Comparison of ENCODE assay signal across 16 cellular contexts in the genomic region with DNA sequence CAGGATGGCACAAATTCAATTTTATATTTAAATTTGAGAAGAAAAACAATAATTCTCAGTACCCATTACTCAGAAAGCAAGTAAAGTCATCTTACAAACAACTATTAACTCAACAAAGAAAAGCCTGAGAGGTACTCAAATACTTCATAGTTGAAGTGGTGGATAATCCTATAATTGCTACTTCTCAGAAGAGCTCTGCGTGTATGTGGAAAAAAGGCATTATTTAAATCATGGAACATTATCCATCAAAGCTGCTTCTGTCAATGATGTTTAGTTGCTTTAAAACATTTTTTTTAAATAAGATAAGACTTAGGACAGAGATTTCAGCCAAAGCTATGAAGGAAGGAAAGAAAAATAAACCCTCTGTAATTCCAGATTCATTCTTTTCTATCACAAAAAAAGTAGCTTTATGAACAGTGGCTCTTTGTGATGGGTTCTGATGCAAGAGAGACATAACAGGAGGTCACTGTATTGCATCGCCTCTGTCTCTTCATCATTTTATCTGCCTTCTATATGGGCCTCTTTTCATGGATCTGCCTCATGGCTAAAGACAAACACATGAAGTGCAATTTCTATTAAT.
DNase-seq lines count a peak whose midpoint lies in the region; ATAC-seq lines count a peak whose summit lies in the region.
"Had no signal": no experiment of that assay in that cellular context is flagged by ENCODE, and none has a peak within 500 bp of the region (broad histone marks: within the 10 kb centered on the region; RNA-seq: fewer than 3 reads in every experiment).

No MANE protein-coding gene starts in this region.

- no peak for ATAC-seq in activated CD4-positive, CD25-positive, alpha-beta regulatory T cell treated with anti-CD3 and anti-CD28 coated beads, Interleukin-2, amount 50 U/mL, for 24 hours
- ATAC-seq: K562, T-helper 17 cell had no signal

- DNase-seq in NCI-H345 (lab: John Stamatoyannopoulos, UW) (peak; percentile 0), NCI-H345 treated with DMSO at 0.1 percent for 48 hours (lab: John Stamatoyannopoulos, UW; ENCODE audit: unreplicated experiment) (no peak), NCI-H1436 treated with DMSO at 0.1 percent for 48 hours (lab: John Stamatoyannopoulos, UW) (peak; percentile 24), NCI-H69 (lab: John Stamatoyannopoulos, UW) (peak; percentile 15), pons (ENCODE audit: low spot score) (peak; percentile 11)
- DNase-seq in activated T-cell treated with anti-CD3 and anti-CD28 coated beads, Interleukin-2, amount 50 U/mL, for 48 hours = no peak
- DNase-seq in NK-92 treated with Interleukin-12 subunit alpha and Interleukin-12 subunit beta, amount 100 ng/mL, for 24 hours (lab: John Stamatoyannopoulos, UW) = no peak
- DNase-seq: Calu3; CD4-positive, alpha-beta memory T cell; DND-41; NCI-H1694; NCI-H2081 treated with DMSO at 0.1 percent for 48 hours; NCI-H446; T-helper 17 cell had no signal

Comparison
In these comparisons a context has a peak if more than half of its experiments do, and no peak if none do; other contexts are left out.
1. DNase-seq: peak in NCI-H345 (single experiment), NCI-H1436 treated with DMSO at 0.1 percent for 48 hours (single experiment), NCI-H69 (single experiment) and pons (single experiment); none in NCI-H345 treated with DMSO at 0.1 percent for 48 hours (single experiment), activated T-cell treated with anti-CD3 and anti-CD28 coated beads, Interleukin-2, amount 50 U/mL, for 48 hours (0 of 2) and NK-92 treated with Interleukin-12 subunit alpha and Interleukin-12 subunit beta, amount 100 ng/mL, for 24 hours (single experiment).